In genomic region chr6:149284904-149285303, GRCh38 we compare ENCODE assay signal across 24 cellular contexts. TPM values are rescaled to one million over a fixed set of nuclear protein-coding genes. Genes with fewer than 3 reads are reported as not detected.
DNase-seq lines count a peak whose midpoint lies in the region; ATAC-seq and TF ChIP-seq lines count a peak whose summit lies in the region.
"Had no signal": no experiment of that assay in that cellular context is flagged by ENCODE, and none has a peak within 500 bp of the region (broad histone marks: within the 10 kb centered on the region; RNA-seq: fewer than 3 reads in every experiment).

No MANE protein-coding gene starts in this region.

- peaks cover 7% of the 10 kb centered on the region for H3K9me3 Mint-ChIP-seq in activated naive CD4-positive, alpha-beta T cell treated with anti-CD3 and anti-CD28 coated beads, Interleukin-2, amount 10 ng/mL, durations not matched to agents 7 days and 5 days
- no peaks in the 10 kb centered on the region for H3K9me3 Mint-ChIP-seq in activated T-helper 17 cell treated with anti-CD3 and anti-CD28 coated beads, Interleukin-2, amount 50 U/mL, for 72 hours
- H3K9me3 Mint-ChIP-seq in stimulated activated effector memory CD8-positive, alpha-beta T cell treated with anti-CD3 and anti-CD28 coated beads, Interleukin-12 subunit alpha, Interleukin-12 subunit beta, amount 100 ng/mL, for 72 hours = no peaks in the 10 kb centered on the region
- H3K9me3 Mint-ChIP-seq: CD14-positive monocyte; central memory CD8-positive, alpha-beta T cell; neural crest cell had no signal

- 45 to 67% (median 57%) methylated on average over 3 of the region's 3 CpGs for WGBS in adrenal gland, 4 donors

- no peaks in the 10 kb centered on the region for H3K4me1 ChIP-seq in adrenal gland (replicated peaks in 1 of 2)
- H3K4me1 ChIP-seq: left lung had no signal

- H3K27ac ChIP-seq in adrenal gland = no peak overlapping the region
- H3K27ac ChIP-seq: left lung, skin epidermis had no signal

- peaks cover 2% of the 10 kb centered on the region for H3K36me3 Mint-ChIP-seq in activated naive CD4-positive, alpha-beta T cell treated with anti-CD3 and anti-CD28 coated beads, Interleukin-2, amount 10 ng/mL, durations not matched to agents 7 days and 5 days
- no peaks in the 10 kb centered on the region for H3K36me3 Mint-ChIP-seq in activated T-helper 17 cell treated with anti-CD3 and anti-CD28 coated beads, Interleukin-2, amount 50 U/mL, for 72 hours (ENCODE audit: low read depth)
- no peaks in the 10 kb centered on the region for H3K36me3 Mint-ChIP-seq in stimulated activated effector memory CD8-positive, alpha-beta T cell treated with anti-CD3 and anti-CD28 coated beads, Interleukin-12 subunit alpha, Interleukin-12 subunit beta, amount 100 ng/mL, for 72 hours
- H3K36me3 Mint-ChIP-seq: CD14-positive monocyte had no signal

- intact Hi-C loops in adrenal gland (cut with DNase I) = no loop called here

- no peaks in the 10 kb centered on the region for H3K27me3 Mint-ChIP-seq in activated naive CD4-positive, alpha-beta T cell treated with anti-CD3 and anti-CD28 coated beads, Interleukin-2, amount 10 ng/mL, durations not matched to agents 7 days and 5 days
- no peaks in the 10 kb centered on the region for H3K27me3 Mint-ChIP-seq in activated T-helper 17 cell treated with anti-CD3 and anti-CD28 coated beads, Interleukin-2, amount 50 U/mL, for 72 hours
- H3K27me3 Mint-ChIP-seq: central memory CD8-positive, alpha-beta T cell had no signal

- no peak overlapping the region for H3K4me3 ChIP-seq in adrenal gland
- H3K4me3 ChIP-seq: left lung, skin epidermis had no signal

- H3K27me3 ChIP-seq in adrenal gland = no peaks in the 10 kb centered on the region
- H3K27me3 ChIP-seq: left lung had no signal

- H3K36me3 ChIP-seq in adrenal gland (replicated peaks in 1 of 2) = no peaks in the 10 kb centered on the region
- H3K36me3 ChIP-seq: left lung had no signal

- no peak for TF ChIP-seq POLR2A in adrenal gland (IDR thresholded peaks at IDR 0.05)

- peak; percentile 29 for DNase-seq in activated naive CD4-positive, alpha-beta T cell treated with anti-CD3 and anti-CD28 coated beads, Interleukin-2, amount 10 ng/mL, durations not matched to agents 7 days and 5 days
- DNase-seq in activated naive CD4-positive, alpha-beta T cell treated with anti-CD3 and anti-CD28 coated beads, Interleukin-2, amount 50 U/mL, for 16 hours = no peak
- no peak for DNase-seq in stimulated activated effector memory CD8-positive, alpha-beta T cell treated with anti-CD3 and anti-CD28 coated beads, Interleukin-12 subunit alpha, Interleukin-12 subunit beta, amount 100 ng/mL, for 72 hours (ENCODE audit: low spot score in 2 of 2)
- DNase-seq in HuH-7 (ENCODE audit: low spot score) (no peak), adrenal gland (no peak)
- DNase-seq: aorta; Karpas-422; left lung; midbrain; NCI-H1092; NCI-H2081 treated with DMSO at 0.1 percent for 48 hours; NCI-H446 treated with DMSO at 0.1 percent for 48 hours; NK-92 treated with Interleukin-12 subunit alpha and Interleukin-12 subunit beta, amount 100 ng/mL, for 24 hours; SK-N-SH; stimulated activated CD8-positive, alpha-beta memory T cell treated with anti-CD3 and anti-CD28 coated beads, Interleukin-4, amount 100 ng/mL, for 48 hours; T-helper 9 cell had no signal

- ATAC-seq in HG03432 (IDR thresholded peaks at IDR 0.05; ENCODE audit: unreplicated experiment) (peak; percentile 59), HG02885 (IDR thresholded peaks at IDR 0.05; ENCODE audit: poor library complexity, unreplicated experiment) (no peak)
- ATAC-seq in activated T-helper 17 cell treated with anti-CD3 and anti-CD28 coated beads, Interleukin-2, amount 50 U/mL, for 72 hours (replicated peaks) = peak; percentile 96
- peak; percentile 98 for ATAC-seq in stimulated activated effector memory CD8-positive, alpha-beta T cell treated with anti-CD3 and anti-CD28 coated beads, Interleukin-12 subunit alpha, Interleukin-12 subunit beta, amount 100 ng/mL, for 72 hours
- ATAC-seq: left lung had no signal

- H3K4me3 Mint-ChIP-seq in activated naive CD4-positive, alpha-beta T cell treated with anti-CD3 and anti-CD28 coated beads, Interleukin-2, amount 10 ng/mL, durations not matched to agents 7 days and 5 days = no peak overlapping the region
- peak overlapping the region; percentile 53 for H3K4me3 Mint-ChIP-seq in activated T-helper 17 cell treated with anti-CD3 and anti-CD28 coated beads, Interleukin-2, amount 50 U/mL, for 72 hours
- peak overlapping the region; percentile 44 for H3K4me3 Mint-ChIP-seq in stimulated activated effector memory CD8-positive, alpha-beta T cell treated with anti-CD3 and anti-CD28 coated beads, Interleukin-12 subunit alpha, Interleukin-12 subunit beta, amount 100 ng/mL, for 72 hours
- H3K4me3 Mint-ChIP-seq: CD14-positive monocyte; central memory CD8-positive, alpha-beta T cell; neural crest cell had no signal

- CTCF ChIA-PET in activated naive CD4-positive, alpha-beta T cell treated with anti-CD3 and anti-CD28 coated beads, Interleukin-2, amount 10 ng/mL, durations not matched to agents 7 days and 5 days (lab: Charles Lee) = no interaction called here

- H3K9me3 ChIP-seq in adrenal gland (replicated peaks in 1 of 3) = no peaks in the 10 kb centered on the region
- H3K9me3 ChIP-seq: left lung, SK-N-SH had no signal

- peaks cover 29% of the 10 kb centered on the region for H3K4me1 Mint-ChIP-seq in activated naive CD4-positive, alpha-beta T cell treated with anti-CD3 and anti-CD28 coated beads, Interleukin-2, amount 10 ng/mL, durations not matched to agents 7 days and 5 days
- H3K4me1 Mint-ChIP-seq in activated T-helper 17 cell treated with anti-CD3 and anti-CD28 coated beads, Interleukin-2, amount 50 U/mL, for 72 hours = peaks cover 13% of the 10 kb centered on the region
- peaks cover 23% of the 10 kb centered on the region for H3K4me1 Mint-ChIP-seq in stimulated activated effector memory CD8-positive, alpha-beta T cell treated with anti-CD3 and anti-CD28 coated beads, Interleukin-12 subunit alpha, Interleukin-12 subunit beta, amount 100 ng/mL, for 72 hours
- H3K4me1 Mint-ChIP-seq: central memory CD8-positive, alpha-beta T cell had no signal

- TF ChIP-seq CTCF in adrenal gland (IDR thresholded peaks at IDR 0.05) = no peak

- H3K27ac Mint-ChIP-seq in activated naive CD4-positive, alpha-beta T cell treated with anti-CD3 and anti-CD28 coated beads, Interleukin-2, amount 10 ng/mL, durations not matched to agents 7 days and 5 days = no peak overlapping the region
- peak overlapping the region; percentile 58 for H3K27ac Mint-ChIP-seq in activated T-helper 17 cell treated with anti-CD3 and anti-CD28 coated beads, Interleukin-2, amount 50 U/mL, for 72 hours
- peak overlapping the region; percentile 59 for H3K27ac Mint-ChIP-seq in stimulated activated effector memory CD8-positive, alpha-beta T cell treated with anti-CD3 and anti-CD28 coated beads, Interleukin-12 subunit alpha, Interleukin-12 subunit beta, amount 100 ng/mL, for 72 hours
- H3K27ac Mint-ChIP-seq: CD14-positive monocyte, progenitor cell of endocrine pancreas had no signal

RNA-seq across cellular contexts. Expression of gene TAB2, which starts 32.6 kb away (rescaled TPM):
- total RNA-seq in activated T-helper 17 cell treated with anti-CD3 and anti-CD28 coated beads, Interleukin-2, amount 50 U/mL, for 72 hours = 100 to 1,000 TPM; 164 to 185 TPM
- total RNA-seq in adrenal gland = 10 to 100 TPM; 35.9 to 68.8 (median 49.4) TPM
- 10 to 100 TPM; 10.8 to 59.4 (median 18.8) TPM for polyA plus RNA-seq in adrenal gland
